ENCODE assay signal across 8 cellular contexts in genomic region chr19:8444677-8445487, GRCh38. TPM values are rescaled to one million over a fixed set of nuclear protein-coding genes. Genes with fewer than 3 reads are reported as not detected.
DNase-seq lines count a peak whose midpoint lies in the region; ATAC-seq and TF ChIP-seq lines count a peak whose summit lies in the region.

A gene with protein sequence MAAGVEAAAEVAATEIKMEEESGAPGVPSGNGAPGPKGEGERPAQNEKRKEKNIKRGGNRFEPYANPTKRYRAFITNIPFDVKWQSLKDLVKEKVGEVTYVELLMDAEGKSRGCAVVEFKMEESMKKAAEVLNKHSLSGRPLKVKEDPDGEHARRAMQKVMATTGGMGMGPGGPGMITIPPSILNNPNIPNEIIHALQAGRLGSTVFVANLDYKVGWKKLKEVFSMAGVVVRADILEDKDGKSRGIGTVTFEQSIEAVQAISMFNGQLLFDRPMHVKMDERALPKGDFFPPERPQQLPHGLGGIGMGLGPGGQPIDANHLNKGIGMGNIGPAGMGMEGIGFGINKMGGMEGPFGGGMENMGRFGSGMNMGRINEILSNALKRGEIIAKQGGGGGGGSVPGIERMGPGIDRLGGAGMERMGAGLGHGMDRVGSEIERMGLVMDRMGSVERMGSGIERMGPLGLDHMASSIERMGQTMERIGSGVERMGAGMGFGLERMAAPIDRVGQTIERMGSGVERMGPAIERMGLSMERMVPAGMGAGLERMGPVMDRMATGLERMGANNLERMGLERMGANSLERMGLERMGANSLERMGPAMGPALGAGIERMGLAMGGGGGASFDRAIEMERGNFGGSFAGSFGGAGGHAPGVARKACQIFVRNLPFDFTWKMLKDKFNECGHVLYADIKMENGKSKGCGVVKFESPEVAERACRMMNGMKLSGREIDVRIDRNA (plus strand): TSS chr19:8444975. CDS start chr19:8444999, 24 bp downstream.

- H3K27me3 ChIP-seq in BE2C (no peaks in the 10 kb centered on the region), layer of hippocampus (ENCODE audit: control insufficient read depth, insufficient read depth, low read length) (no peaks in the 10 kb centered on the region)

- H3K4me3 ChIP-seq in BE2C (ENCODE audit: low read depth, low read length): peak within 1 kb of the TSS; percentile 95
- H3K4me3 ChIP-seq in coronary artery: peak within 1 kb of the TSS; percentile 99

- TF ChIP-seq CTCF in BE2C (IDR thresholded peaks at IDR 0.05; ENCODE audit: low read depth, low read length): no peak
- no peak for TF ChIP-seq CTCF in coronary artery (IDR thresholded peaks at IDR 0.05)

- H3K9me3 Mint-ChIP-seq in activated CD4-positive, alpha-beta T cell treated with anti-CD3 and anti-CD28 coated beads, Interleukin-2, amount 10 ng/mL, durations not matched to agents 24 days and 14 days: no peaks in the 10 kb centered on the region

- no peaks in the 10 kb centered on the region for H3K27me3 Mint-ChIP-seq in activated CD4-positive, alpha-beta T cell treated with anti-CD3 and anti-CD28 coated beads, Interleukin-2, amount 10 ng/mL, durations not matched to agents 24 days and 14 days

- H3K36me3 Mint-ChIP-seq in activated CD4-positive, alpha-beta T cell treated with anti-CD3 and anti-CD28 coated beads, Interleukin-2, amount 10 ng/mL, durations not matched to agents 24 days and 14 days (ENCODE audit: low read depth): peaks cover 29% of the 10 kb centered on the region

- peaks cover 25% of the 10 kb centered on the region for H3K4me1 Mint-ChIP-seq in activated CD4-positive, alpha-beta T cell treated with anti-CD3 and anti-CD28 coated beads, Interleukin-2, amount 10 ng/mL, durations not matched to agents 24 days and 14 days

- peak within 1 kb of the TSS; percentile 96 for H3K4me3 Mint-ChIP-seq in activated CD4-positive, alpha-beta T cell treated with anti-CD3 and anti-CD28 coated beads, Interleukin-2, amount 10 ng/mL, durations not matched to agents 24 days and 14 days

- no peaks in the 10 kb centered on the region for H3K9me3 ChIP-seq in BE2C

- ATAC-seq in HG03460 (IDR thresholded peaks at IDR 0.05; ENCODE audit: unreplicated experiment): peak; percentile 73

- DNase-seq in BE2C (peak; percentile 100), GM19240 (ENCODE audit: insufficient read length, low spot score) (peak; percentile 94), NCI-H526 (lab: John Stamatoyannopoulos, UW) (peak; percentile 93 to 99), coronary artery (ENCODE audit: low spot score) (peak; percentile 99)
- DNase-seq in activated CD4-positive, alpha-beta T cell treated with anti-CD3 and anti-CD28 coated beads, Interleukin-2, amount 10 ng/mL, durations not matched to agents 24 days and 14 days: peak; percentile 100
- DNase-seq in stimulated activated CD4-positive, alpha-beta T cell treated with anti-CD3 and anti-CD28 coated beads, Interleukin-1b, Interleukin-23, amount 100 ng/mL, for 4 hours (ENCODE audit: low read depth in 2 of 2): peak; percentile 100

- peaks cover 28% of the 10 kb centered on the region for H3K36me3 ChIP-seq in BE2C

- H3K4me1 ChIP-seq in BE2C: no peaks in the 10 kb centered on the region

- H3K27ac ChIP-seq in coronary artery (peak within 1 kb of the TSS; percentile 98 to 100), layer of hippocampus (ENCODE audit: low read depth, low read length) (peak within 1 kb of the TSS; percentile 88)

- peak within 1 kb of the TSS; percentile 99 for H3K27ac Mint-ChIP-seq in activated CD4-positive, alpha-beta T cell treated with anti-CD3 and anti-CD28 coated beads, Interleukin-2, amount 10 ng/mL, durations not matched to agents 24 days and 14 days

- intact Hi-C loops in activated CD4-positive, alpha-beta T cell treated with anti-CD3 and anti-CD28 coated beads, Interleukin-2, amount 10 ng/mL, durations not matched to agents 24 days and 14 days (cut with micrococcal nuclease): loop anchor here (1.0 to 10.0 kb wide), 4 partner anchors 32 to 130 kb away; partner anchors contain the start of genes MARCHF2, MYO1F, RAB11B and ZNF414

RNA-seq across cellular contexts. Expression of the gene that starts here (rescaled TPM):
- 390 TPM for polyA plus RNA-seq in BE2C (2012; ENCODE audit: insufficient read depth, insufficient read length, low read depth)
- 349 and 352 TPM in 2 replicates for total RNA-seq in activated CD4-positive, alpha-beta T cell treated with anti-CD3 and anti-CD28 coated beads, Interleukin-2, amount 10 ng/mL, durations not matched to agents 24 days and 14 days

Comparison
In these comparisons a context has a peak if more than half of its experiments do, and no peak if none do; other contexts are left out.
1. Peak in every context shown above with its lines: DNase-seq, ATAC-seq, H3K4me3 ChIP-seq and H3K27ac ChIP-seq.